Comparison of ENCODE assay signal across 10 cellular contexts in genomic region chr12:104719700-104720345, GRCh38.
DNase-seq lines count a peak whose midpoint lies in the region; ATAC-seq and TF ChIP-seq lines count a peak whose summit lies in the region.
"Had no signal": no experiment of that assay in that cellular context is flagged by ENCODE, and none has a peak within 500 bp of the region (broad histone marks: within the 10 kb centered on the region; RNA-seq: fewer than 3 reads in every experiment).

No MANE protein-coding gene starts in this region.

- H3K36me3 Mint-ChIP-seq in CD14-positive monocyte (peaks cover 15 to 21% of the 10 kb centered on the region in 2 donors), chondrocyte (ENCODE audit: low read depth) (no peaks in the 10 kb centered on the region)
- peaks cover 0 to 6% (median 0%) of the 10 kb centered on the region in 5 donors for H3K36me3 Mint-ChIP-seq in naive thymus-derived CD4-positive, alpha-beta T cell

- H3K9me3 Mint-ChIP-seq in CD14-positive monocyte (peaks cover 0 to 2% (median 0%) of the 10 kb centered on the region in 7 donors), chondrocyte (ENCODE audit: low read depth) (no peaks in the 10 kb centered on the region)
- peaks cover 0 to 4% (median 0%) of the 10 kb centered on the region in 11 donors for H3K9me3 Mint-ChIP-seq in naive thymus-derived CD4-positive, alpha-beta T cell

- peak overlapping the region; percentile 80 to 95 for H3K4me3 Mint-ChIP-seq in CD14-positive monocyte
- no peak overlapping the region for H3K4me3 Mint-ChIP-seq in chondrocyte (ENCODE audit: unreplicated experiment)
- H3K4me3 Mint-ChIP-seq in naive thymus-derived CD4-positive, alpha-beta T cell = peak overlapping the region; percentile 73 to 95 (median 81)

- intact Hi-C loops in CD14-positive monocyte (cut with micrococcal nuclease) = loop anchor here in 1 of 2 donors (5.0 kb wide), 1 partner anchor 37 kb away; no protein-coding TSS in a partner anchor
- intact Hi-C loops in naive thymus-derived CD4-positive, alpha-beta T cell (cut with micrococcal nuclease) = loop anchor here (1.0 to 10.0 kb wide), 11 partner anchors 21 to 791 kb away; partner anchors contain the start of genes CHST11 (in 1 of the 2), SLC41A2 (in 1 of the 2) and WASHC4 (in 1 of the 2)

- no peaks in the 10 kb centered on the region for H3K9me3 ChIP-seq in naive thymus-derived CD4-positive, alpha-beta T cell (ENCODE audit: control insufficient read depth in 2 of 3, low read length in 3 of 3)

- DNase-seq in CD14-positive monocyte (ENCODE audit: low spot score) (no peak), chondrocyte (ENCODE audit: low spot score) (no peak), AML-193 (lab: John Stamatoyannopoulos, UW) (no peak), NCI-H2227 (lab: John Stamatoyannopoulos, UW; ENCODE audit: unreplicated experiment) (no peak), GDM1 (lab: John Stamatoyannopoulos, UW) (no peak)
- DNase-seq in naive thymus-derived CD4-positive, alpha-beta T cell = peak in 1 of 9 donors; percentile 16
- no peak for DNase-seq in stimulated activated naive CD4-positive, alpha-beta T cell (lab: John Stamatoyannopoulos, UW)
- DNase-seq: KBM-7, RPMI8226 had no signal

- TF ChIP-seq CTCF in CD14-positive monocyte (IDR thresholded peaks at IDR 0.05) (no peak), chondrocyte (IDR thresholded peaks at IDR 0.05) (no peak)

- CTCF ChIA-PET in naive thymus-derived CD4-positive, alpha-beta T cell (lab: Charles Lee) = interaction anchor here (0.6 to 1.2 kb wide), 2 partner anchors 45 to 494 kb away, joined by 3 read pairs; no protein-coding TSS in a partner anchor

- peaks cover 30 to 39% of the 10 kb centered on the region in 2 donors for H3K4me1 ChIP-seq in naive thymus-derived CD4-positive, alpha-beta T cell (ENCODE audit: control insufficient read depth in 2 of 2, insufficient read depth in 2 of 2, low read length in 2 of 2)

- no peaks in the 10 kb centered on the region for H3K27me3 ChIP-seq in naive thymus-derived CD4-positive, alpha-beta T cell (ENCODE audit: control insufficient read depth in 2 of 2, insufficient read depth in 2 of 2, low read length in 2 of 2)

- no peaks in the 10 kb centered on the region for H3K36me3 ChIP-seq in naive thymus-derived CD4-positive, alpha-beta T cell (ENCODE audit: control insufficient read depth in 2 of 3, insufficient read depth in 3 of 3, low read length in 3 of 3)

- H3K27me3 Mint-ChIP-seq in CD14-positive monocyte (ENCODE audit: low read depth in 3 of 3) = peaks cover 0 to 2% (median 0%) of the 10 kb centered on the region in 3 donors
- H3K27me3 Mint-ChIP-seq in chondrocyte (ENCODE audit: low read depth) = no peaks in the 10 kb centered on the region
- peaks cover 0 to 3% (median 0%) of the 10 kb centered on the region in 5 donors for H3K27me3 Mint-ChIP-seq in naive thymus-derived CD4-positive, alpha-beta T cell

- peak overlapping the region; percentile 77 for H3K27ac ChIP-seq in naive thymus-derived CD4-positive, alpha-beta T cell (ENCODE audit: low read depth, low read length)

- H3K4me1 Mint-ChIP-seq in CD14-positive monocyte (peaks cover 33% of the 10 kb centered on the region), chondrocyte (ENCODE audit: low read depth) (peaks cover 33% of the 10 kb centered on the region)
- H3K4me1 Mint-ChIP-seq in naive thymus-derived CD4-positive, alpha-beta T cell = peaks cover 35 to 78% (median 66%) of the 10 kb centered on the region in 7 donors

- H3K27ac Mint-ChIP-seq in CD14-positive monocyte = peak overlapping the region; percentile 91 to 98 (median 96)
- H3K27ac Mint-ChIP-seq in chondrocyte (ENCODE audit: unreplicated experiment) = peak overlapping the region; percentile 41
- H3K27ac Mint-ChIP-seq in naive thymus-derived CD4-positive, alpha-beta T cell = peak overlapping the region; percentile 86 to 96 (median 92)

- peak; percentile 4 for ATAC-seq in HG02798 (IDR thresholded peaks at IDR 0.05; ENCODE audit: poor library complexity, unreplicated experiment)
- peak; percentile 12 for ATAC-seq in naive thymus-derived CD4-positive, alpha-beta T cell

- POLR2A ChIA-PET in naive thymus-derived CD4-positive, alpha-beta T cell (lab: Charles Lee) = interaction anchor here (0.6 to 1.4 kb wide), 6 partner anchors 8 to 647 kb away, joined by 3 to 5 read pairs (median 4); partner anchors contain the start of gene CHST11

- peak overlapping the region; percentile 72 for H3K4me3 ChIP-seq in naive thymus-derived CD4-positive, alpha-beta T cell (ENCODE audit: low read length)

Comparison
In these comparisons a context has a peak if more than half of its experiments do, and no peak if none do; other contexts are left out.
1. H3K27ac Mint-ChIP-seq: peak in every context shown above with its lines; median percentile 96 in CD14-positive monocyte; 92 in naive thymus-derived CD4-positive, alpha-beta T cell; 41 in chondrocyte.